12 cellular contexts compared by ENCODE assay signal in genomic region chr1:161595583-161595982, GRCh38. TPM values are rescaled to one million over a fixed set of nuclear protein-coding genes. Genes with fewer than 3 reads are reported as not detected.
A peak's percentile ranks its signal among the peaks of the same experiment; 100 is the strongest.
DNase-seq lines count a peak whose midpoint lies in the region; ATAC-seq and TF ChIP-seq lines count a peak whose summit lies in the region.
"Not testable (repeated sequence)": the region's sequence is repeated elsewhere in the genome, so short reads cannot be mapped to it uniquely, and the experiment has no call there.
"Had no signal": no experiment of that assay in that cellular context is flagged by ENCODE, and none has a peak within 500 bp of the region (broad histone marks: within the 10 kb centered on the region; RNA-seq: fewer than 3 reads in every experiment).

No MANE protein-coding gene starts in this region.

- H3K4me3 Mint-ChIP-seq in brain = peak overlapping the region in 1 of 5 experiments; percentile 25
- not testable (repeated sequence) for H3K4me3 Mint-ChIP-seq in neural crest cell

- not testable (repeated sequence) for H3K4me3 ChIP-seq in GM23248; fibroblast of lung (replicated peaks in 1 of 4; ENCODE audit: control extremely low read depth in 1 of 4, insufficient read depth in 1 of 4, low read depth in 3 of 4, low read length in 4 of 4); left lung; smooth muscle cell

- not testable (repeated sequence) for TF ChIP-seq CTCF in brain (conservative IDR thresholded peaks at IDR 0.05); fibroblast of lung (conservative IDR thresholded peaks at IDR 0.05 in 1 of 2, IDR thresholded peaks at IDR 0.05 in 1 of 2; ENCODE audit: low read depth in 1 of 2, low read length in 2 of 2); left lung (IDR thresholded peaks at IDR 0.05); neural crest cell (conservative IDR thresholded peaks at IDR 0.05); smooth muscle cell (IDR thresholded peaks at IDR 0.05; ENCODE audit: borderline replicate concordance, insufficient read depth, poor library complexity, severe bottlenecking)

- H3K27ac ChIP-seq in GM23248 (peak overlapping the region; percentile 43; the same call in 1 of the 2 replicates), fibroblast of lung (ENCODE audit: insufficient read depth, low read length) (peak overlapping the region; percentile 59), left lung (peak overlapping the region in 1 of 2 donors; percentile 39)
- not testable (repeated sequence) for H3K27ac ChIP-seq in smooth muscle cell (ENCODE audit: low read depth)

- DNase-seq in GM23248 (peak; percentile 17), M059J (ENCODE audit: low read depth) (peak; percentile 39)
- DNase-seq in fibroblast of lung (ENCODE audit: low read depth in 2 of 2); left lung; neural crest cell (ENCODE audit: low read depth, low spot score); smooth muscle cell (lab: John Stamatoyannopoulos, UW; ENCODE audit: unreplicated experiment): not testable (repeated sequence)

- not testable (repeated sequence) for H3K4me2 ChIP-seq in GM23248 (ENCODE audit: unreplicated experiment); fibroblast of lung (ENCODE audit: extremely low read depth, insufficient read depth, low read length); smooth muscle cell

- H3K27me3 Mint-ChIP-seq in brain = not testable (repeated sequence)
- H3K27me3 Mint-ChIP-seq in neural crest cell (ENCODE audit: low read depth) = peaks cover 16% of the 10 kb centered on the region

- in situ Hi-C loops in GM23248 (cut with MboI) = not testable (repeated sequence)

- not testable (repeated sequence) for H3K9me2 ChIP-seq in GM23248 (ENCODE audit: insufficient read depth)

- H3K27ac Mint-ChIP-seq in brain = peak overlapping the region in 3 of 5 experiments; percentile 54 to 87 (median 78)
- peak overlapping the region; percentile 17 for H3K27ac Mint-ChIP-seq in neural crest cell (ENCODE audit: unreplicated experiment)

- not testable (repeated sequence) for H3K4me1 ChIP-seq in GM23248 (ENCODE audit: insufficient read depth); fibroblast of lung (ENCODE audit: control insufficient read depth, extremely low read depth, insufficient read depth, low read length); left lung; smooth muscle cell (ENCODE audit: low read depth)

- H3K36me3 ChIP-seq in GM23248 (ENCODE audit: low read depth); fibroblast of lung (ENCODE audit: control insufficient read depth, insufficient read depth, low read length); left lung; smooth muscle cell (ENCODE audit: low read depth): not testable (repeated sequence)

- peak; percentile 75 for ATAC-seq in left lung

- intact Hi-C loops in left lung (cut with DNase I) = not testable (repeated sequence)

- H3K9me3 ChIP-seq in GM23248 (ENCODE audit: low read depth); fibroblast of lung (ENCODE audit: control insufficient read depth, insufficient read depth, low read depth, low read length); left lung; smooth muscle cell (replicated peaks; ENCODE audit: low read depth): not testable (repeated sequence)

- H3F3A ChIP-seq in GM23248 (ENCODE audit: insufficient read depth); smooth muscle cell (ENCODE audit: low read depth): not testable (repeated sequence)

- H3K27me3 ChIP-seq in GM23248 (replicated peaks; ENCODE audit: insufficient read depth); fibroblast of lung (ENCODE audit: control insufficient read depth, insufficient read depth, low read length); left lung; smooth muscle cell (ENCODE audit: low read depth): not testable (repeated sequence)

- not testable (repeated sequence) for H3K79me2 ChIP-seq in GM23248 (ENCODE audit: insufficient read depth); fibroblast of lung (ENCODE audit: control insufficient read depth, insufficient read depth, low read length); smooth muscle cell (ENCODE audit: low read depth)

- not testable (repeated sequence) for H3K9me3 Mint-ChIP-seq in brain, neural crest cell

- H4K20me1 ChIP-seq in GM23248 (ENCODE audit: insufficient read depth); fibroblast of lung (ENCODE audit: control insufficient read depth, extremely low read depth, insufficient read depth, low read length); smooth muscle cell (ENCODE audit: low read depth): not testable (repeated sequence)

- 63 to 71% methylated on average over 2 of the region's 2 CpGs for WGBS in GM23248 (ENCODE audit: low coverage in 1 of 2, low lambda C conversion rate in 2 of 2, missing lambda C conversion rate in 2 of 2), 2 experiments
- WGBS in smooth muscle cell (ENCODE audit: low lambda C conversion rate) = 45% methylated on average over 2 of the region's 2 CpGs

- peak overlapping the region; percentile 75 for H2AFZ ChIP-seq in GM23248
- peak overlapping the region; percentile 53 for H2AFZ ChIP-seq in fibroblast of lung (ENCODE audit: low read length)
- peak overlapping the region; percentile 28 for H2AFZ ChIP-seq in smooth muscle cell (ENCODE audit: low read depth)

- H3K9ac ChIP-seq in GM23248 = peak overlapping the region; percentile 33
- not testable (repeated sequence) for H3K9ac ChIP-seq in fibroblast of lung (ENCODE audit: insufficient read depth, low read length); smooth muscle cell (ENCODE audit: low read depth)

- H3K36me3 Mint-ChIP-seq in brain; neural crest cell (ENCODE audit: low read depth): not testable (repeated sequence)

- not testable (repeated sequence) for H3K4me1 Mint-ChIP-seq in brain
- H3K4me1 Mint-ChIP-seq in neural crest cell = peaks cover 13% of the 10 kb centered on the region

RNA-seq across cellular contexts. Expression of gene FCGR3B, which starts 35.4 kb away (rescaled TPM):
- not detected in 2 replicates for total RNA-seq in GM23248 (2014; rRNA removed; shearing (Covaris generic))
- polyA plus RNA-seq in GM23248 (2016; fragmentation: Nextera tagmentation; extraction: Ambion mirVana) (not detected in 2 replicates), brain (ENCODE audit: insufficient read depth, low read depth, low replicate concordance) (1.3 TPM), fibroblast of lung (not detected in 2 replicates), smooth muscle cell (1.8 TPM in 1 of 2 replicates, not detected in the other)
- 1.0 TPM in 1 of 2 replicates, not detected in the other for total RNA-seq in M059J (2014; rRNA removed; shearing (Covaris generic))
- total RNA-seq in fibroblast of lung (not detected in 2 replicates), left lung (10 to 100 TPM in 1 of 2 donors, 1 to 10 TPM in 1; 7.8 to 74.8 TPM), neural crest cell (not detected in 2 replicates), smooth muscle cell (1.5 TPM in 1 of 2 replicates, not detected in the other)
- not detected in 2 replicates for polyA plus RNA-seq in fibroblast of lung (2012)
- not detected in 2 replicates for polyA minus RNA-seq in fibroblast of lung (ENCODE audit: low replicate concordance)
- total RNA-seq: A172; CD4-positive, CD25-positive, alpha-beta regulatory T cell; HepG2; HT1080; LHCN-M2 had no signal
- polyA plus RNA-seq: CD4-positive, CD25-positive, alpha-beta regulatory T cell; HepG2 had no signal

RNA-seq across cellular contexts. Expression of gene FCGR3A, which starts 46.0 kb away (rescaled TPM):
- not detected in 2 replicates for total RNA-seq in GM23248 (2014; rRNA removed; shearing (Covaris generic))
- polyA plus RNA-seq in GM23248 (2016; fragmentation: Nextera tagmentation; extraction: Ambion mirVana) = not detected in 2 replicates
- not detected in 2 replicates for total RNA-seq in M059J (2014; rRNA removed; shearing (Covaris generic))
- polyA plus RNA-seq in brain (ENCODE audit: insufficient read depth, low read depth, low replicate concordance) = 11.9 TPM
- total RNA-seq in fibroblast of lung = not detected in 2 replicates
- not detected in 2 replicates for polyA plus RNA-seq in fibroblast of lung
- polyA plus RNA-seq in fibroblast of lung (2012) = not detected in 2 replicates
- polyA minus RNA-seq in fibroblast of lung (ENCODE audit: low replicate concordance) = not detected in 2 replicates
- total RNA-seq in left lung = 100 to 1,000 TPM in 1 of 2 donors, 10 to 100 TPM in 1; 56.3 to 237 TPM
- not detected in 2 replicates for total RNA-seq in neural crest cell
- total RNA-seq in smooth muscle cell = not detected in 2 replicates
- polyA plus RNA-seq in smooth muscle cell = 0.09 TPM in 1 of 2 replicates, not detected in the other
- total RNA-seq: A172; CD4-positive, CD25-positive, alpha-beta regulatory T cell; HepG2; HT1080; LHCN-M2 had no signal
- polyA plus RNA-seq: HepG2 had no signal

Comparison
In these comparisons a context has a peak if more than half of its experiments do, and no peak if none do; other contexts are left out.
1. RNA of gene FCGR3A, which starts 46.0 kb away (total RNA-seq): 56.3 to 237 TPM in left lung; not detected in GM23248, not detected in M059J, not detected in fibroblast of lung, not detected in neural crest cell and not detected in smooth muscle cell; every median in the first group is over 10 times any median in the second.
2. Peak in every context shown above with its lines, with median percentiles within 50 percentile points of each other: H2AFZ ChIP-seq.